Comparison of ENCODE assay signal across 7 cellular contexts in genomic region chr2:161032635-161033034, GRCh38.
"Had no signal": no experiment of that assay in that cellular context is flagged by ENCODE, and none has a peak within 500 bp of the region (broad histone marks: within the 10 kb centered on the region; RNA-seq: fewer than 3 reads in every experiment).

No MANE protein-coding gene starts in this region.

- DNase-seq: GM23248, GOT3, H7, KG1 had no signal

- H3K4me3 ChIP-seq: GM23248, HAP-1, K562 had no signal

- H2AFZ ChIP-seq: GM23248 had no signal

- H3K4me1 ChIP-seq: HAP-1 had no signal

- H3K9me3 ChIP-seq: HAP-1 had no signal

- H3K36me3 ChIP-seq: HAP-1 had no signal

- H3K27ac ChIP-seq: GM23248, HL-60 had no signal
